ENCODE assay signal across 12 cellular contexts in the genomic region with DNA sequence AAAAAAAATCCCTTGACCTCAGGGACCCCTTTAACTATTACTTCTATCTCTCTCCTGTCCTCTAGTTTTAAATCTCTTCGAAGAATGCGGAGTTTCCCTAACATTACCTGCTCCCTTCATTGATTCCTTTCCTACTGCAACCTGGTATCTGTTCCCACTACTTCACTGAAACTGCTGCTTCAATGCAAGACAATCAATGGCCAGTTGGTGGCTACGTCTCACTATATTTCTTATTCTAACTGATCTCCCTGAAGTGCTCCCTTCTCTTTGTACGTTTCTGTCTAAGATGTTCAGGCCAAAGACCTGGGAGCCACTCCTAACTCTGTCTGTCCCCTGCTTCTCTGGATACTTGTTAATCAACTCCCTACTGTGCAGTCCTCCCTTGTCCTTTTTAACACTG. TPM values are rescaled to one million over a fixed set of nuclear protein-coding genes. Genes with fewer than 3 reads are reported as not detected.
DNase-seq lines count a peak whose midpoint lies in the region; TF ChIP-seq lines count a peak whose summit lies in the region.
"Had no signal": no experiment of that assay in that cellular context is flagged by ENCODE, and none has a peak within 500 bp of the region (broad histone marks: within the 10 kb centered on the region; RNA-seq: fewer than 3 reads in every experiment).

No MANE protein-coding gene starts in this region.

- no peaks in the 10 kb centered on the region for H3K36me3 ChIP-seq in mesendoderm (ENCODE audit: control insufficient read depth, insufficient read depth, low read length)
- no peaks in the 10 kb centered on the region for H3K36me3 ChIP-seq in MG63

- H2BK5ac ChIP-seq in mesendoderm (ENCODE audit: low read length), result no peak overlapping the region

- H3K18ac ChIP-seq in mesendoderm (ENCODE audit: low read length), result no peak overlapping the region

- no peaks in the 10 kb centered on the region for H3K4me1 ChIP-seq in mesendoderm (ENCODE audit: control insufficient read depth, low read depth, low read length)

- DNase-seq in GM10266 (ENCODE audit: extremely low spot score), result peak; percentile 45
- no peak for DNase-seq in LNCaP clone FGC (ENCODE audit: low read depth)
- peak; percentile 15 for DNase-seq in RKO (ENCODE audit: low spot score)
- peak; percentile 23 for DNase-seq in mesendoderm
- DNase-seq in NCI-H2171 (lab: John Stamatoyannopoulos, UW), result no peak
- no peak for DNase-seq in T-helper 2 cell treated with Interferon-gamma antibody and Interleukin-4, amounts not matched to agents 5 μg/mL and 100 μg/mL, for 36 hours (ENCODE audit: low spot score)
- DNase-seq in MG63, result no peak
- DNase-seq: activated CD8-positive, alpha-beta T cell treated with anti-CD3 and anti-CD28 coated beads for 36 hours; activated naive CD4-positive, alpha-beta T cell treated with anti-CD3 and anti-CD28 coated beads for 36 hours; kidney; natural killer cell; T-helper 1 cell had no signal

- no peak overlapping the region for H3K56ac ChIP-seq in mesendoderm (ENCODE audit: low read length)

- H3K27me3 Mint-ChIP-seq in T-helper 2 cell treated with Interferon-gamma antibody and Interleukin-4, amounts not matched to agents 5 μg/mL and 100 μg/mL, for 36 hours (ENCODE audit: low read depth), result peaks cover 32% of the 10 kb centered on the region

- no peak overlapping the region for H3K4me3 ChIP-seq in LNCaP clone FGC (ENCODE audit: low read depth, low read length)
- H3K4me3 ChIP-seq in mesendoderm (ENCODE audit: low read length), result no peak overlapping the region
- no peak overlapping the region for H3K4me3 ChIP-seq in MG63

- H2BK120ac ChIP-seq in mesendoderm (ENCODE audit: low read depth, low read length), result no peak overlapping the region

- no peak overlapping the region for H4K8ac ChIP-seq in mesendoderm (ENCODE audit: low read depth, low read length)

- no peak overlapping the region for H3K27ac ChIP-seq in mesendoderm (ENCODE audit: low read depth, low read length)

- no peak overlapping the region for H2AK5ac ChIP-seq in mesendoderm (ENCODE audit: low read length)

- H3K9me3 ChIP-seq in MG63, result peaks cover 3% of the 10 kb centered on the region; the same call in 1 of the 2 replicates

- H3K23ac ChIP-seq in mesendoderm (ENCODE audit: low read length), result no peak overlapping the region

- no peak overlapping the region for H3K27ac Mint-ChIP-seq in T-helper 2 cell treated with Interferon-gamma antibody and Interleukin-4, amounts not matched to agents 5 μg/mL and 100 μg/mL, for 36 hours
- H3K27ac Mint-ChIP-seq: activated CD8-positive, alpha-beta T cell treated with anti-CD3 and anti-CD28 coated beads for 36 hours; activated naive CD4-positive, alpha-beta T cell treated with anti-CD3 and anti-CD28 coated beads for 36 hours; natural killer cell had no signal

- WGBS in mesendoderm (ENCODE audit: extremely low coverage, insufficient coverage, low lambda C conversion rate), result no CpG with 5 or more reads among the region's 4 CpGs

- no peaks in the 10 kb centered on the region for H3K36me3 Mint-ChIP-seq in T-helper 2 cell treated with Interferon-gamma antibody and Interleukin-4, amounts not matched to agents 5 μg/mL and 100 μg/mL, for 36 hours (ENCODE audit: low read depth)
- H3K36me3 Mint-ChIP-seq: natural killer cell had no signal

- H2BK15ac ChIP-seq in mesendoderm (replicated peaks; ENCODE audit: low read depth), result no peak overlapping the region

- no peaks in the 10 kb centered on the region for H3K79me1 ChIP-seq in mesendoderm (ENCODE audit: low read length)

- no peak overlapping the region for H3K9ac ChIP-seq in mesendoderm (ENCODE audit: low read length)

- no peaks in the 10 kb centered on the region for H3K9me3 Mint-ChIP-seq in T-helper 2 cell treated with Interferon-gamma antibody and Interleukin-4, amounts not matched to agents 5 μg/mL and 100 μg/mL, for 36 hours
- H3K9me3 Mint-ChIP-seq: activated CD8-positive, alpha-beta T cell treated with anti-CD3 and anti-CD28 coated beads for 36 hours; activated naive CD4-positive, alpha-beta T cell treated with anti-CD3 and anti-CD28 coated beads for 36 hours; natural killer cell had no signal

- H3K27me3 ChIP-seq in mesendoderm (ENCODE audit: insufficient read depth, low read length, poor library complexity) (no peaks in the 10 kb centered on the region), MG63 (peaks cover 5% of the 10 kb centered on the region)

- no peak overlapping the region for H4K5ac ChIP-seq in mesendoderm (ENCODE audit: low read length)

- TF ChIP-seq CTCF in GM10266 (IDR thresholded peaks at IDR 0.05; ENCODE audit: control insufficient read depth, insufficient read depth, low read depth, missing control alignments) (peak; percentile 36), LNCaP clone FGC (IDR thresholded peaks at IDR 0.05; ENCODE audit: control insufficient read depth, extremely low read depth, insufficient read depth) (0 out of 2 replicates have a peak, but pooled peaks have one; percentile 24)

- H3K4me1 Mint-ChIP-seq in T-helper 2 cell treated with Interferon-gamma antibody and Interleukin-4, amounts not matched to agents 5 μg/mL and 100 μg/mL, for 36 hours (ENCODE audit: low read depth), result no peaks in the 10 kb centered on the region
- H3K4me1 Mint-ChIP-seq: natural killer cell had no signal

- H3K4ac ChIP-seq in mesendoderm (ENCODE audit: low read depth, low read length), result no peak overlapping the region

- H3K79me2 ChIP-seq in mesendoderm (ENCODE audit: control insufficient read depth, insufficient read depth, low read length), result no peaks in the 10 kb centered on the region

- H3K4me2 ChIP-seq in mesendoderm (ENCODE audit: low read length), result no peak overlapping the region

- H3K4me3 Mint-ChIP-seq in T-helper 2 cell treated with Interferon-gamma antibody and Interleukin-4, amounts not matched to agents 5 μg/mL and 100 μg/mL, for 36 hours, result no peak overlapping the region
- H3K4me3 Mint-ChIP-seq: activated CD8-positive, alpha-beta T cell treated with anti-CD3 and anti-CD28 coated beads for 36 hours; activated naive CD4-positive, alpha-beta T cell treated with anti-CD3 and anti-CD28 coated beads for 36 hours; natural killer cell had no signal

RNA-seq across cellular contexts. Expression of a gene that starts 10.3 kb away (rescaled TPM):
- 0.01 TPM for polyA plus RNA-seq in mesendoderm (2013, experiment 1 of 2)
- polyA plus RNA-seq in mesendoderm (2013, experiment 2 of 2), result 0.03 TPM
- not detected in 2 replicates for total RNA-seq in MG63 (2014; rRNA removed; shearing (Covaris generic); ENCODE audit: low replicate concordance)
- total RNA-seq: activated CD8-positive, alpha-beta T cell treated with anti-CD3 and anti-CD28 coated beads for 36 hours; kidney; natural killer cell had no signal

Comparison
In these comparisons a context has a peak if more than half of its experiments do, and no peak if none do; other contexts are left out.
1. DNase-seq: peak in GM10266 (single experiment), RKO (single experiment) and mesendoderm (single experiment); none in LNCaP clone FGC (single experiment), NCI-H2171 (single experiment), T-helper 2 cell treated with Interferon-gamma antibody and Interleukin-4, amounts not matched to agents 5 μg/mL and 100 μg/mL, for 36 hours (single experiment) and MG63 (single experiment).